In genomic region chr22:22547692-22548348, GRCh38 we compare ENCODE assay signal across 1 cellular context.
TF ChIP-seq lines count a peak whose summit lies in the region.

No MANE protein-coding gene starts in this region.

TF ChIP-seq in SK-N-SH treated with all-trans-retinoic acid at 6 μM for 48 hours, 23 proteins besides CTCF, POLR2A, EP300 and RAD21 (continued from another document):
- TF ChIP-seq TSHZ2 (CRISPR knock-in tag; IDR thresholded peaks at IDR 0.05) (no peak), OSR1 (CRISPR knock-in tag; IDR thresholded peaks at IDR 0.05) (no peak), ISL1 (CRISPR knock-in tag; IDR thresholded peaks at IDR 0.05) (no peak)
- TF ChIP-seq, protein P1, sequence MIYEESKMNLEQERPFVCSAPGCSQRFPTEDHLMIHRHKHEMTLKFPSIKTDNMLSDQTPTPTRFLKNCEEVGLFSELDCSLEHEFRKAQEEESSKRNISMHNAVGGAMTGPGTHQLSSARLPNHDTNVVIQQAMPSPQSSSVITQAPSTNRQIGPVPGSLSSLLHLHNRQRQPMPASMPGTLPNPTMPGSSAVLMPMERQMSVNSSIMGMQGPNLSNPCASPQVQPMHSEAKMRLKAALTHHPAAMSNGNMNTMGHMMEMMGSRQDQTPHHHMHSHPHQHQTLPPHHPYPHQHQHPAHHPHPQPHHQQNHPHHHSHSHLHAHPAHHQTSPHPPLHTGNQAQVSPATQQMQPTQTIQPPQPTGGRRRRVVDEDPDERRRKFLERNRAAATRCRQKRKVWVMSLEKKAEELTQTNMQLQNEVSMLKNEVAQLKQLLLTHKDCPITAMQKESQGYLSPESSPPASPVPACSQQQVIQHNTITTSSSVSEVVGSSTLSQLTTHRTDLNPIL (CRISPR knock-in tag; IDR thresholded peaks at IDR 0.05; ENCODE audit: low read depth): no peak
